ENCODE assay signal across 1 cellular context in genomic region chr19:33133438-33134031, GRCh38.
TF ChIP-seq lines count a peak whose summit lies in the region.

No MANE protein-coding gene starts in this region.

TF ChIP-seq in HEK293, 187 proteins besides CTCF, POLR2A, EP300 and RAD21 (continued from another document and continues in another):
- peak; percentile 99 for TF ChIP-seq BCL6B (tag by site-specific recombination; IDR thresholded peaks at IDR 0.05)
- no peak for TF ChIP-seq ZNF549 (tag by site-specific recombination; IDR thresholded peaks at IDR 0.05)
- no peak for TF ChIP-seq ZNF571 (tag by site-specific recombination; IDR thresholded peaks at IDR 0.05)
- no peak for TF ChIP-seq ZFP41 (tag by site-specific recombination; IDR thresholded peaks at IDR 0.05; ENCODE audit: borderline replicate concordance)
- no peak for TF ChIP-seq ZNF37A (tag by site-specific recombination; IDR thresholded peaks at IDR 0.05)
- TF ChIP-seq ZNF223 (tag by site-specific recombination; IDR thresholded peaks at IDR 0.05), result no peak
- no peak for TF ChIP-seq ZNF548 (tag by site-specific recombination; IDR thresholded peaks at IDR 0.05)
- TF ChIP-seq ZNF792 (tag by site-specific recombination; IDR thresholded peaks at IDR 0.05), result no peak
- no peak for TF ChIP-seq KLF1 (tag by site-specific recombination; IDR thresholded peaks at IDR 0.05)
- TF ChIP-seq ZNF560 (tag by site-specific recombination; IDR thresholded peaks at IDR 0.05; ENCODE audit: borderline replicate concordance), result no peak
- TF ChIP-seq ZBTB7A (tag by site-specific recombination; IDR thresholded peaks at IDR 0.05; ENCODE audit: low read depth), result no peak
- TF ChIP-seq, protein P1, sequence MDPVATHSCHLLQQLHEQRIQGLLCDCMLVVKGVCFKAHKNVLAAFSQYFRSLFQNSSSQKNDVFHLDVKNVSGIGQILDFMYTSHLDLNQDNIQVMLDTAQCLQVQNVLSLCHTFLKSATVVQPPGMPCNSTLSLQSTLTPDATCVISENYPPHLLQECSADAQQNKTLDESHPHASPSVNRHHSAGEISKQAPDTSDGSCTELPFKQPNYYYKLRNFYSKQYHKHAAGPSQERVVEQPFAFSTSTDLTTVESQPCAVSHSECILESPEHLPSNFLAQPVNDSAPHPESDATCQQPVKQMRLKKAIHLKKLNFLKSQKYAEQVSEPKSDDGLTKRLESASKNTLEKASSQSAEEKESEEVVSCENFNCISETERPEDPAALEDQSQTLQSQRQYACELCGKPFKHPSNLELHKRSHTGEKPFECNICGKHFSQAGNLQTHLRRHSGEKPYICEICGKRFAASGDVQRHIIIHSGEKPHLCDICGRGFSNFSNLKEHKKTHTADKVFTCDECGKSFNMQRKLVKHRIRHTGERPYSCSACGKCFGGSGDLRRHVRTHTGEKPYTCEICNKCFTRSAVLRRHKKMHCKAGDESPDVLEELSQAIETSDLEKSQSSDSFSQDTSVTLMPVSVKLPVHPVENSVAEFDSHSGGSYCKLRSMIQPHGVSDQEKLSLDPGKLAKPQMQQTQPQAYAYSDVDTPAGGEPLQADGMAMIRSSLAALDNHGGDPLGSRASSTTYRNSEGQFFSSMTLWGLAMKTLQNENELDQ (tag by site-specific recombination; IDR thresholded peaks at IDR 0.05; ENCODE audit: low read depth), result no peak
- TF ChIP-seq, protein P2, sequence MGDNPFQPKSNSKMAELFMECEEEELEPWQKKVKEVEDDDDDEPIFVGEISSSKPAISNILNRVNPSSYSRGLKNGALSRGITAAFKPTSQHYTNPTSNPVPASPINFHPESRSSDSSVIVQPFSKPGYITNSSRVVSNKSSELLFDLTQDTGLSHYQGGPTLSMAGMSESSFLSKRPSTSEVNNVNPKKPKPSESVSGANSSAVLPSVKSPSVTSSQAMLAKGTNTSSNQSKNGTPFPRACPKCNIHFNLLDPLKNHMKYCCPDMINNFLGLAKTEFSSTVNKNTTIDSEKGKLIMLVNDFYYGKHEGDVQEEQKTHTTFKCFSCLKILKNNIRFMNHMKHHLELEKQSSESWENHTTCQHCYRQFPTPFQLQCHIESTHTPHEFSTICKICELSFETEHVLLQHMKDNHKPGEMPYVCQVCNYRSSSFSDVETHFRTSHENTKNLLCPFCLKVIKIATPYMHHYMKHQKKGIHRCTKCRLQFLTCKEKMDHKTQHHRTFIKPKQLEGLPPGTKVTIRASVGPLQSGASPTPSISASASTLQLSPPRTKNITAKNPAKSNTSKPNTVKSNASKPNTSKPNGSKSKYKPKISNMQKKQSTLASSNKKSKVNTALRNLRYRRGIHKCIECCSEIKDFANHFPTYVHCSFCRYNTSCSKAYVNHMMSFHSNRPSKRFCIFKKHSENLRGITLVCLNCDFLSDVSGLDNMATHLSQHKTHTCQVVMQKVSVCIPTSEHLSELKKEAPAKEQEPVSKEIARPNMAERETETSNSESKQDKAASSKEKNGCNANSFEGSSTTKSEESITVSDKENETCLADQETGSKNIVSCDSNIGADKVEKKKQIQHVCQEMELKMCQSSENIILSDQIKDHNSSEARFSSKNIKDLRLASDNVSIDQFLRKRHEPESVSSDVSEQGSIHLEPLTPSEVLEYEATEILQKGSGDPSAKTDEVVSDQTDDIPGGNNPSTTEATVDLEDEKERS (tag by site-specific recombination; IDR thresholded peaks at IDR 0.05), result no peak
- no peak for TF ChIP-seq ZNF664 (tag by site-specific recombination; IDR thresholded peaks at IDR 0.05)
- no peak for TF ChIP-seq ZNF558 (tag by site-specific recombination; IDR thresholded peaks at IDR 0.05)
- peak; percentile 55; the same call in 1 of the 2 replicates for TF ChIP-seq ZNF335 (tag by site-specific recombination; conservative IDR thresholded peaks at IDR 0.05)
- TF ChIP-seq ZNF704 (tag by site-specific recombination; IDR thresholded peaks at IDR 0.05), result no peak
- TF ChIP-seq ZBTB20 (tag by site-specific recombination; IDR thresholded peaks at IDR 0.05), result no peak; the same call in 1 of the 2 replicates
- TF ChIP-seq ZNF324 (tag by site-specific recombination; IDR thresholded peaks at IDR 0.05), result 0 out of 2 replicates have a peak, but pooled peaks have one; percentile 26
- TF ChIP-seq ZNF791 (tag by site-specific recombination; IDR thresholded peaks at IDR 0.05), result no peak
- TF ChIP-seq ZSCAN30 (tag by site-specific recombination; IDR thresholded peaks at IDR 0.05), result no peak
- TF ChIP-seq, protein P3, sequence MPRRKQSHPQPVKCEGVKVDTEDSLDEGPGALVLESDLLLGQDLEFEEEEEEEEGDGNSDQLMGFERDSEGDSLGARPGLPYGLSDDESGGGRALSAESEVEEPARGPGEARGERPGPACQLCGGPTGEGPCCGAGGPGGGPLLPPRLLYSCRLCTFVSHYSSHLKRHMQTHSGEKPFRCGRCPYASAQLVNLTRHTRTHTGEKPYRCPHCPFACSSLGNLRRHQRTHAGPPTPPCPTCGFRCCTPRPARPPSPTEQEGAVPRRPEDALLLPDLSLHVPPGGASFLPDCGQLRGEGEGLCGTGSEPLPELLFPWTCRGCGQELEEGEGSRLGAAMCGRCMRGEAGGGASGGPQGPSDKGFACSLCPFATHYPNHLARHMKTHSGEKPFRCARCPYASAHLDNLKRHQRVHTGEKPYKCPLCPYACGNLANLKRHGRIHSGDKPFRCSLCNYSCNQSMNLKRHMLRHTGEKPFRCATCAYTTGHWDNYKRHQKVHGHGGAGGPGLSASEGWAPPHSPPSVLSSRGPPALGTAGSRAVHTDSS (tag by site-specific recombination; IDR thresholded peaks at IDR 0.05), result no peak
- no peak for TF ChIP-seq ZSCAN16 (tag by site-specific recombination; IDR thresholded peaks at IDR 0.05)
- TF ChIP-seq FEZF1 (tag by site-specific recombination; IDR thresholded peaks at IDR 0.05), result 0 out of 2 replicates have a peak, but pooled peaks have one; percentile 12
- no peak for TF ChIP-seq ZNF221 (tag by site-specific recombination; IDR thresholded peaks at IDR 0.05; ENCODE audit: borderline replicate concordance)
- TF ChIP-seq, protein P4, sequence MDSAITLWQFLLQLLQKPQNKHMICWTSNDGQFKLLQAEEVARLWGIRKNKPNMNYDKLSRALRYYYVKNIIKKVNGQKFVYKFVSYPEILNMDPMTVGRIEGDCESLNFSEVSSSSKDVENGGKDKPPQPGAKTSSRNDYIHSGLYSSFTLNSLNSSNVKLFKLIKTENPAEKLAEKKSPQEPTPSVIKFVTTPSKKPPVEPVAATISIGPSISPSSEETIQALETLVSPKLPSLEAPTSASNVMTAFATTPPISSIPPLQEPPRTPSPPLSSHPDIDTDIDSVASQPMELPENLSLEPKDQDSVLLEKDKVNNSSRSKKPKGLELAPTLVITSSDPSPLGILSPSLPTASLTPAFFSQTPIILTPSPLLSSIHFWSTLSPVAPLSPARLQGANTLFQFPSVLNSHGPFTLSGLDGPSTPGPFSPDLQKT (IDR thresholded peaks at IDR 0.05; ENCODE audit: borderline replicate concordance, low read depth, low read length), result no peak
- TF ChIP-seq ZBTB17 (tag by site-specific recombination; IDR thresholded peaks at IDR 0.05), result peak; percentile 84
- peak; percentile 98 for TF ChIP-seq ZBTB48 (tag by site-specific recombination; IDR thresholded peaks at IDR 0.05)
- TF ChIP-seq ZNF112 (tag by site-specific recombination; IDR thresholded peaks at IDR 0.05), result no peak
- no peak; the same call in 1 of the 2 replicates for TF ChIP-seq ZNF202 (tag by site-specific recombination; IDR thresholded peaks at IDR 0.05; ENCODE audit: borderline replicate concordance)
- TF ChIP-seq ZBTB26 (tag by site-specific recombination; optimal IDR thresholded peaks at IDR 0.05), result no peak
- TF ChIP-seq, protein P5, sequence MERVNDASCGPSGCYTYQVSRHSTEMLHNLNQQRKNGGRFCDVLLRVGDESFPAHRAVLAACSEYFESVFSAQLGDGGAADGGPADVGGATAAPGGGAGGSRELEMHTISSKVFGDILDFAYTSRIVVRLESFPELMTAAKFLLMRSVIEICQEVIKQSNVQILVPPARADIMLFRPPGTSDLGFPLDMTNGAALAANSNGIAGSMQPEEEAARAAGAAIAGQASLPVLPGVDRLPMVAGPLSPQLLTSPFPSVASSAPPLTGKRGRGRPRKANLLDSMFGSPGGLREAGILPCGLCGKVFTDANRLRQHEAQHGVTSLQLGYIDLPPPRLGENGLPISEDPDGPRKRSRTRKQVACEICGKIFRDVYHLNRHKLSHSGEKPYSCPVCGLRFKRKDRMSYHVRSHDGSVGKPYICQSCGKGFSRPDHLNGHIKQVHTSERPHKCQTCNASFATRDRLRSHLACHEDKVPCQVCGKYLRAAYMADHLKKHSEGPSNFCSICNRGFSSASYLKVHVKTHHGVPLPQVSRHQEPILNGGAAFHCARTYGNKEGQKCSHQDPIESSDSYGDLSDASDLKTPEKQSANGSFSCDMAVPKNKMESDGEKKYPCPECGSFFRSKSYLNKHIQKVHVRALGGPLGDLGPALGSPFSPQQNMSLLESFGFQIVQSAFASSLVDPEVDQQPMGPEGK (tag by site-specific recombination; IDR thresholded peaks at IDR 0.05), result peak; percentile 84
- TF ChIP-seq, protein P6, sequence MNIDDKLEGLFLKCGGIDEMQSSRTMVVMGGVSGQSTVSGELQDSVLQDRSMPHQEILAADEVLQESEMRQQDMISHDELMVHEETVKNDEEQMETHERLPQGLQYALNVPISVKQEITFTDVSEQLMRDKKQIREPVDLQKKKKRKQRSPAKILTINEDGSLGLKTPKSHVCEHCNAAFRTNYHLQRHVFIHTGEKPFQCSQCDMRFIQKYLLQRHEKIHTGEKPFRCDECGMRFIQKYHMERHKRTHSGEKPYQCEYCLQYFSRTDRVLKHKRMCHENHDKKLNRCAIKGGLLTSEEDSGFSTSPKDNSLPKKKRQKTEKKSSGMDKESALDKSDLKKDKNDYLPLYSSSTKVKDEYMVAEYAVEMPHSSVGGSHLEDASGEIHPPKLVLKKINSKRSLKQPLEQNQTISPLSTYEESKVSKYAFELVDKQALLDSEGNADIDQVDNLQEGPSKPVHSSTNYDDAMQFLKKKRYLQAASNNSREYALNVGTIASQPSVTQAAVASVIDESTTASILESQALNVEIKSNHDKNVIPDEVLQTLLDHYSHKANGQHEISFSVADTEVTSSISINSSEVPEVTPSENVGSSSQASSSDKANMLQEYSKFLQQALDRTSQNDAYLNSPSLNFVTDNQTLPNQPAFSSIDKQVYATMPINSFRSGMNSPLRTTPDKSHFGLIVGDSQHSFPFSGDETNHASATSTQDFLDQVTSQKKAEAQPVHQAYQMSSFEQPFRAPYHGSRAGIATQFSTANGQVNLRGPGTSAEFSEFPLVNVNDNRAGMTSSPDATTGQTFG (tag by site-specific recombination; IDR thresholded peaks at IDR 0.05; ENCODE audit: borderline replicate concordance), result no peak
- TF ChIP-seq ZNF23 (tag by site-specific recombination; IDR thresholded peaks at IDR 0.05; ENCODE audit: borderline replicate concordance), result no peak
- TF ChIP-seq, protein P7, sequence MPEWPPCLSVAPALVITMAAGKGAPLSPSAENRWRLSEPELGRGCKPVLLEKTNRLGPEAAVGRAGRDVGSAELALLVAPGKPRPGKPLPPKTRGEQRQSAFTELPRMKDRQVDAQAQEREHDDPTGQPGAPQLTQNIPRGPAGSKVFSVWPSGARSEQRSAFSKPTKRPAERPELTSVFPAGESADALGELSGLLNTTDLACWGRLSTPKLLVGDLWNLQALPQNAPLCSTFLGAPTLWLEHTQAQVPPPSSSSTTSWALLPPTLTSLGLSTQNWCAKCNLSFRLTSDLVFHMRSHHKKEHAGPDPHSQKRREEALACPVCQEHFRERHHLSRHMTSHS (tag by site-specific recombination; IDR thresholded peaks at IDR 0.05), result no peak
- TF ChIP-seq ZSCAN23 (tag by site-specific recombination; IDR thresholded peaks at IDR 0.05), result no peak
